Comparison of ENCODE assay signal across 8 cellular contexts in genomic region chr1:42941640-42942330, GRCh38. TPM values are rescaled to one million over a fixed set of nuclear protein-coding genes. Genes with fewer than 3 reads are reported as not detected.
DNase-seq lines count a peak whose midpoint lies in the region; FAIRE-seq and TF ChIP-seq lines count a peak whose summit lies in the region.

No MANE protein-coding gene starts in this region.

- no peak for TF ChIP-seq CTCF in endodermal cell (conservative IDR thresholded peaks at IDR 0.05)

- H3K36me3 ChIP-seq in endodermal cell (ENCODE audit: control insufficient read depth, insufficient read depth, low read length) = peaks cover 22% of the 10 kb centered on the region
- H3K36me3 ChIP-seq in mucosa of rectum (ENCODE audit: control insufficient read depth in 2 of 2, insufficient read depth in 2 of 2, low read length in 2 of 2) = peaks cover 0 to 6% of the 10 kb centered on the region in 2 donors

- H3K27me3 Mint-ChIP-seq in T-helper 1 cell treated with Interleukin-12 subunit alpha and Interleukin-12 subunit beta and Interleukin-4 antibody, amounts not matched to agents 30 μg/mL and 1 μg/mL, for 36 hours (ENCODE audit: low read depth) = no peaks in the 10 kb centered on the region
- no peaks in the 10 kb centered on the region for H3K27me3 Mint-ChIP-seq in endodermal cell (ENCODE audit: insufficient read depth)

- H3K36me3 Mint-ChIP-seq in T-helper 1 cell treated with Interleukin-12 subunit alpha and Interleukin-12 subunit beta and Interleukin-4 antibody, amounts not matched to agents 30 μg/mL and 1 μg/mL, for 36 hours (ENCODE audit: low read depth) = peaks cover 65% of the 10 kb centered on the region
- peaks cover 56% of the 10 kb centered on the region for H3K36me3 Mint-ChIP-seq in endodermal cell (ENCODE audit: low read depth)

- H3K4me1 Mint-ChIP-seq in T-helper 1 cell treated with Interleukin-12 subunit alpha and Interleukin-12 subunit beta and Interleukin-4 antibody, amounts not matched to agents 30 μg/mL and 1 μg/mL, for 36 hours (ENCODE audit: low read depth) = peaks cover 88% of the 10 kb centered on the region
- H3K4me1 Mint-ChIP-seq in endodermal cell = peaks cover 22% of the 10 kb centered on the region

- H3K27me3 ChIP-seq in endodermal cell (ENCODE audit: control insufficient read depth, insufficient read depth, low read length, poor library complexity, severe bottlenecking) (no peaks in the 10 kb centered on the region), mucosa of rectum (ENCODE audit: control insufficient read depth in 2 of 2, insufficient read depth in 2 of 2, low read length in 2 of 2) (no peaks in the 10 kb centered on the region)

- no peaks in the 10 kb centered on the region for H3K9me3 Mint-ChIP-seq in T-helper 1 cell treated with Interleukin-12 subunit alpha and Interleukin-12 subunit beta and Interleukin-4 antibody, amounts not matched to agents 30 μg/mL and 1 μg/mL, for 36 hours
- no peaks in the 10 kb centered on the region for H3K9me3 Mint-ChIP-seq in endodermal cell

- TF ChIP-seq POLR2A in GM12892 (IDR thresholded peaks at IDR 0.05; ENCODE audit: low read depth, low read length) = no peak

- peak overlapping the region; percentile 48 for H3K4me3 Mint-ChIP-seq in T-helper 1 cell treated with Interleukin-12 subunit alpha and Interleukin-12 subunit beta and Interleukin-4 antibody, amounts not matched to agents 30 μg/mL and 1 μg/mL, for 36 hours
- no peak overlapping the region for H3K4me3 Mint-ChIP-seq in endodermal cell

- peak overlapping the region; percentile 83 for H3K27ac ChIP-seq in endodermal cell (ENCODE audit: low read depth, low read length)
- peak overlapping the region; percentile 89 to 90 for H3K27ac ChIP-seq in mucosa of rectum (ENCODE audit: low read depth in 2 of 2, low read length in 2 of 2)

- DNase-seq in activated effector memory CD4-positive, alpha-beta T cell treated with anti-CD3 and anti-CD28 coated beads, Interleukin-2, amount 50 U/mL, for 16 hours = peak; percentile 79
- no peak for DNase-seq in activated effector memory CD4-positive, alpha-beta T cell treated with Interleukin-2 at 50 U/mL for 16 hours
- DNase-seq in endodermal cell = peak; percentile 58
- peak; percentile 90 for DNase-seq in urothelium cell line (ENCODE audit: low spot score)
- DNase-seq in SKM-1 (lab: John Stamatoyannopoulos, UW; ENCODE audit: unreplicated experiment) = no peak
- DNase-seq in GM12892 (ENCODE audit: insufficient read length) = no peak

- H3K9ac ChIP-seq in endodermal cell (ENCODE audit: extremely low read depth, low read length, poor library complexity, severe bottlenecking) (no peak overlapping the region), mucosa of rectum (ENCODE audit: low read depth in 1 of 2, low read length in 2 of 2) (peak overlapping the region; percentile 20 to 58)

- H3K4me1 ChIP-seq in endodermal cell (ENCODE audit: control insufficient read depth, insufficient read depth, low read length) (peaks cover 7% of the 10 kb centered on the region), mucosa of rectum (ENCODE audit: control insufficient read depth in 2 of 2, insufficient read depth in 2 of 2, low read length in 2 of 2) (peaks cover 72 to 84% of the 10 kb centered on the region in 2 donors)

- H3K27ac Mint-ChIP-seq in T-helper 1 cell treated with Interleukin-12 subunit alpha and Interleukin-12 subunit beta and Interleukin-4 antibody, amounts not matched to agents 30 μg/mL and 1 μg/mL, for 36 hours = peak overlapping the region; percentile 88
- H3K27ac Mint-ChIP-seq in endodermal cell = peak overlapping the region; percentile 85

- H3K4me3 ChIP-seq in endodermal cell (ENCODE audit: low read length) = no peak overlapping the region
- H3K4me3 ChIP-seq in mucosa of rectum (ENCODE audit: low read length in 2 of 2) = no peak overlapping the region

- H3K9me3 ChIP-seq in endodermal cell (ENCODE audit: control insufficient read depth, low read length) (no peaks in the 10 kb centered on the region), mucosa of rectum (ENCODE audit: control insufficient read depth in 2 of 2, low read length in 2 of 2) (no peaks in the 10 kb centered on the region)

- FAIRE-seq in urothelium cell line (lab: Jason Lieb, UNC) = no peak
- no peak for FAIRE-seq in GM12892 (lab: Jason Lieb, UNC)

- WGBS in endodermal cell (ENCODE audit: insufficient coverage in 1 of 2, insufficient read length in 1 of 2), 2 experiments = 91 to 92% methylated on average over 7 to 9 of the region's 9 CpGs

RNA-seq across cellular contexts. Expression of gene SLC2A1, which starts 16.9 kb away (rescaled TPM):
- total RNA-seq in endodermal cell = 10 to 100 TPM; 42.5 to 69.7 TPM
- polyA plus RNA-seq in endodermal cell (2013, experiment 1 of 2) = 172 TPM
- polyA plus RNA-seq in endodermal cell (2013, experiment 2 of 2) = 136 TPM
- 45.9 TPM for polyA plus RNA-seq in GM12892 (2012; ENCODE audit: missing spikeins)

Comparison
In these comparisons a context has a peak if more than half of its experiments do, and no peak if none do; other contexts are left out.
1. DNase-seq: peak in activated effector memory CD4-positive, alpha-beta T cell treated with anti-CD3 and anti-CD28 coated beads, Interleukin-2, amount 50 U/mL, for 16 hours (single experiment), endodermal cell (single experiment) and urothelium cell line (single experiment); none in activated effector memory CD4-positive, alpha-beta T cell treated with Interleukin-2 at 50 U/mL for 16 hours (single experiment), SKM-1 (single experiment) and GM12892 (single experiment).